Comparison of ENCODE assay signal across 1 cellular context in the genomic region with DNA sequence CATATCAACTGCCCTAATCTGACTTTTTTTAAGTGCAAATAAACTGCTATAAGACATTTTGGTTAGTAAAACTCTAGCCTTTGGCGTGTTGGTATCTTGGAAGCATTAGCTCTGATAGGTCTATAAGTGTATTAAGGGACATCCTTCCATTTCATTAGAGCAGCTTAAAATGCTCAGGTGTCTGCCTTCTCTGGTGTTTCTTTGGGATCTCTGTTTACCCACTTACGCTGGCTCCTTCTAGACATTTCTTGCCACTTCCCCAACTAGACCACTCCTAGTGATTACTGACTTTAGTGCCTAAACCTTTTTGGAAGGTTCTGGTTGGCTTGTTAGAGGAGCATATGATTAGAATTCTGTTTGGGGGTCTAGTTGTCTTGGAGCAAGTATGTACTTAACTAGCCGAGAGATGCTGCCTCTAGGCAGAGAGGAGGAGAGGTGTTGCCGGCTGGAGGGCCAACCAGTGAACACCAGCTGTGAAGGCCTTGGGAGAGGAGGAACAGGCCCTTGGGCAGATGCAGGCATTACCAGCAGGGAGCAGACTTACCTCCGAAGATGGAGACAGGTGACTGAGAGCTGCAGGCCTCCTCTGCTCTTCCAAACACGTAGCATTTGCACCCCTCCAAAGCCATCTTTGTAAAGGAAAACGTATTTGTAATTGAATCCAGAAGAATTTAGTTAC.
TF ChIP-seq lines count a peak whose summit lies in the region.

No MANE protein-coding gene starts in this region.

TF ChIP-seq in A549, 52 proteins besides CTCF, POLR2A, EP300 and RAD21:
- TF ChIP-seq RARB (CRISPR knock-in tag; IDR thresholded peaks at IDR 0.05) (no peak), ZC3H11A (IDR thresholded peaks at IDR 0.05) (no peak), JUN (IDR thresholded peaks at IDR 0.05) (no peak), HOXB13 (CRISPR knock-in tag; IDR thresholded peaks at IDR 0.05; ENCODE audit: low read depth) (no peak), HDAC2 (IDR thresholded peaks at IDR 0.05) (no peak), EHF (CRISPR knock-in tag; IDR thresholded peaks at IDR 0.05) (no peak), CHD4 (IDR thresholded peaks at IDR 0.05; ENCODE audit: borderline replicate concordance) (no peak), MAX (IDR thresholded peaks at IDR 0.05) (no peak), EHMT2 (IDR thresholded peaks at IDR 0.05; ENCODE audit: low read depth) (no peak), NFE2L2 (conservative IDR thresholded peaks at IDR 0.05; ENCODE audit: low read length) (no peak)
- TF ChIP-seq, protein P1, sequence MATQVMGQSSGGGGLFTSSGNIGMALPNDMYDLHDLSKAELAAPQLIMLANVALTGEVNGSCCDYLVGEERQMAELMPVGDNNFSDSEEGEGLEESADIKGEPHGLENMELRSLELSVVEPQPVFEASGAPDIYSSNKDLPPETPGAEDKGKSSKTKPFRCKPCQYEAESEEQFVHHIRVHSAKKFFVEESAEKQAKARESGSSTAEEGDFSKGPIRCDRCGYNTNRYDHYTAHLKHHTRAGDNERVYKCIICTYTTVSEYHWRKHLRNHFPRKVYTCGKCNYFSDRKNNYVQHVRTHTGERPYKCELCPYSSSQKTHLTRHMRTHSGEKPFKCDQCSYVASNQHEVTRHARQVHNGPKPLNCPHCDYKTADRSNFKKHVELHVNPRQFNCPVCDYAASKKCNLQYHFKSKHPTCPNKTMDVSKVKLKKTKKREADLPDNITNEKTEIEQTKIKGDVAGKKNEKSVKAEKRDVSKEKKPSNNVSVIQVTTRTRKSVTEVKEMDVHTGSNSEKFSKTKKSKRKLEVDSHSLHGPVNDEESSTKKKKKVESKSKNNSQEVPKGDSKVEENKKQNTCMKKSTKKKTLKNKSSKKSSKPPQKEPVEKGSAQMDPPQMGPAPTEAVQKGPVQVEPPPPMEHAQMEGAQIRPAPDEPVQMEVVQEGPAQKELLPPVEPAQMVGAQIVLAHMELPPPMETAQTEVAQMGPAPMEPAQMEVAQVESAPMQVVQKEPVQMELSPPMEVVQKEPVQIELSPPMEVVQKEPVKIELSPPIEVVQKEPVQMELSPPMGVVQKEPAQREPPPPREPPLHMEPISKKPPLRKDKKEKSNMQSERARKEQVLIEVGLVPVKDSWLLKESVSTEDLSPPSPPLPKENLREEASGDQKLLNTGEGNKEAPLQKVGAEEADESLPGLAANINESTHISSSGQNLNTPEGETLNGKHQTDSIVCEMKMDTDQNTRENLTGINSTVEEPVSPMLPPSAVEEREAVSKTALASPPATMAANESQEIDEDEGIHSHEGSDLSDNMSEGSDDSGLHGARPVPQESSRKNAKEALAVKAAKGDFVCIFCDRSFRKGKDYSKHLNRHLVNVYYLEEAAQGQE (IDR thresholded peaks at IDR 0.05) = no peak
- TF ChIP-seq, protein P2, sequence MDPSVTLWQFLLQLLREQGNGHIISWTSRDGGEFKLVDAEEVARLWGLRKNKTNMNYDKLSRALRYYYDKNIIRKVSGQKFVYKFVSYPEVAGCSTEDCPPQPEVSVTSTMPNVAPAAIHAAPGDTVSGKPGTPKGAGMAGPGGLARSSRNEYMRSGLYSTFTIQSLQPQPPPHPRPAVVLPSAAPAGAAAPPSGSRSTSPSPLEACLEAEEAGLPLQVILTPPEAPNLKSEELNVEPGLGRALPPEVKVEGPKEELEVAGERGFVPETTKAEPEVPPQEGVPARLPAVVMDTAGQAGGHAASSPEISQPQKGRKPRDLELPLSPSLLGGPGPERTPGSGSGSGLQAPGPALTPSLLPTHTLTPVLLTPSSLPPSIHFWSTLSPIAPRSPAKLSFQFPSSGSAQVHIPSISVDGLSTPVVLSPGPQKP (IDR thresholded peaks at IDR 0.05; ENCODE audit: low read depth, low read length) = no peak
